In the genomic region with DNA sequence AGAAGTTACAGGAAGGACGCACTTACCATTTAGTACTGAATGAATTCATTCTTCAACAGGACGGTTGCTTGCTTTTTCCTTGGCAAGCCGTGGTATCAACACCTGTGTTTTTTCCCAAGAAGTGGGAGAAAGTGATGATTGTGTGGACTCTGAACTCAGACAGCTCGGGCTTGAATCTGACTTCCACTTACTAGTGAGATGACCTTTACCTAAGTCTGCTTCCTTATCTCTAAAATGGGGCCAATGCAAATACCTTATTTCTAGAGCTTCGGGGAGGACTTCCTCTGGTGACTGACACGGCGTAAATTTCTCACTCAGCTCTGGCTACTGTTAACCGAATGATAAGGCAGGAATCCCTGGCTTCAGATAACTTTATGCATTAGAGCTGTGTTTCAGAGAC, we compare ENCODE assay signal across 20 cellular contexts.
DNase-seq lines count a peak whose midpoint lies in the region; ATAC-seq and TF ChIP-seq lines count a peak whose summit lies in the region.
"Had no signal": no experiment of that assay in that cellular context is flagged by ENCODE, and none has a peak within 500 bp of the region (broad histone marks: within the 10 kb centered on the region; RNA-seq: fewer than 3 reads in every experiment).

No MANE protein-coding gene starts in this region.

- in situ Hi-C loops in brain microvascular endothelial cell (cut with HindIII; ENCODE audit: low pct_ligation_motif_present, low sequenced_read_pairs): no loop called here

- H3K27ac ChIP-seq in SJCRH30: peak overlapping the region; percentile 95
- H3K27ac ChIP-seq in duodenal mucosa (ENCODE audit: low read depth, low read length): no peak overlapping the region
- H3K27ac ChIP-seq in brain microvascular endothelial cell: no peak overlapping the region
- H3K27ac ChIP-seq in tibial nerve: no peak overlapping the region
- H3K27ac ChIP-seq: coronary artery had no signal

- peaks cover 8% of the 10 kb centered on the region for H3K27me3 Mint-ChIP-seq in activated CD8-positive, alpha-beta memory T cell treated with anti-CD3 and anti-CD28 coated beads, Interleukin-2, amount 10 ng/mL, durations not matched to agents 7 days and 5 days

- H3K4me3 Mint-ChIP-seq in activated CD8-positive, alpha-beta memory T cell treated with anti-CD3 and anti-CD28 coated beads, Interleukin-2, amount 10 ng/mL, durations not matched to agents 7 days and 5 days: no peak overlapping the region
- H3K4me3 Mint-ChIP-seq: nephron progenitor cell, T-cell had no signal

- H3K27me3 ChIP-seq in SJCRH30: no peaks in the 10 kb centered on the region
- H3K27me3 ChIP-seq in duodenal mucosa (ENCODE audit: control insufficient read depth in 1 of 2, insufficient read depth in 2 of 2, low read length in 2 of 2): no peaks in the 10 kb centered on the region
- H3K27me3 ChIP-seq in skeletal muscle satellite cell (ENCODE audit: control insufficient read depth, insufficient read depth, low read length): no peaks in the 10 kb centered on the region
- no peaks in the 10 kb centered on the region for H3K27me3 ChIP-seq in brain microvascular endothelial cell (replicated peaks)
- H3K27me3 ChIP-seq in tibial nerve: no peaks in the 10 kb centered on the region

- H3K36me3 Mint-ChIP-seq in activated CD8-positive, alpha-beta memory T cell treated with anti-CD3 and anti-CD28 coated beads, Interleukin-2, amount 10 ng/mL, durations not matched to agents 7 days and 5 days: no peaks in the 10 kb centered on the region
- H3K36me3 Mint-ChIP-seq: T-cell had no signal

- no peak for TF ChIP-seq POLR2A in tibial nerve (IDR thresholded peaks at IDR 0.05)

- 58 to 68% methylated on average over 8 of the region's 8 CpGs for WGBS in tibial nerve, 2 donors

- no peak for TF ChIP-seq EP300 in tibial nerve (IDR thresholded peaks at IDR 0.05)

- H3K4me1 Mint-ChIP-seq in activated CD8-positive, alpha-beta memory T cell treated with anti-CD3 and anti-CD28 coated beads, Interleukin-2, amount 10 ng/mL, durations not matched to agents 7 days and 5 days: peaks cover 7% of the 10 kb centered on the region

- H3K9me3 ChIP-seq in SJCRH30 (replicated peaks) (no peaks in the 10 kb centered on the region), duodenal mucosa (ENCODE audit: control insufficient read depth in 1 of 2, low read length in 2 of 2) (no peaks in the 10 kb centered on the region), skeletal muscle satellite cell (replicated peaks; ENCODE audit: low read length) (no peaks in the 10 kb centered on the region), tibial nerve (no peaks in the 10 kb centered on the region)

- H3K4me1 ChIP-seq in SJCRH30: peaks cover 57% of the 10 kb centered on the region
- peaks cover 0 to 10% of the 10 kb centered on the region in 2 donors for H3K4me1 ChIP-seq in duodenal mucosa (ENCODE audit: control insufficient read depth in 1 of 2, insufficient read depth in 2 of 2, low read length in 2 of 2)
- peaks cover 44% of the 10 kb centered on the region for H3K4me1 ChIP-seq in skeletal muscle satellite cell (ENCODE audit: control insufficient read depth, insufficient read depth, low read length)
- H3K4me1 ChIP-seq in tibial nerve: peaks cover 0 to 5% (median 0%) of the 10 kb centered on the region in 4 donors

- no peak for ATAC-seq in activated CD8-positive, alpha-beta memory T cell treated with anti-CD3 and anti-CD28 coated beads, Interleukin-2, amount 10 ng/mL, durations not matched to agents 7 days and 5 days
- ATAC-seq: stimulated activated naive CD8-positive, alpha-beta T cell treated with anti-CD3 and anti-CD28 coated beads, Interleukin-15, Interleukin-2, amounts not matched to agents 100 U/mL and 50 U/mL, for 24 hours; T-cell had no signal

- peak overlapping the region; percentile 1 for H3K4me2 ChIP-seq in skeletal muscle satellite cell (ENCODE audit: low read length)

- no peaks in the 10 kb centered on the region for H3K9me3 Mint-ChIP-seq in activated CD8-positive, alpha-beta memory T cell treated with anti-CD3 and anti-CD28 coated beads, Interleukin-2, amount 10 ng/mL, durations not matched to agents 7 days and 5 days (ENCODE audit: low read depth)
- H3K9me3 Mint-ChIP-seq: T-cell had no signal

- peak; percentile 5 for DNase-seq in activated CD8-positive, alpha-beta memory T cell treated with anti-CD3 and anti-CD28 coated beads, Interleukin-2, amount 10 ng/mL, durations not matched to agents 7 days and 5 days
- DNase-seq in activated CD8-positive, alpha-beta memory T cell treated with anti-CD3 and anti-CD28 coated beads, Interleukin-2, amount 50 U/mL, for 48 hours: no peak
- DNase-seq in SJCRH30 (no peak), brain microvascular endothelial cell (no peak), Kasumi-1 (lab: John Stamatoyannopoulos, UW) (no peak), tibial nerve (ENCODE audit: low spot score in 2 of 2) (no peak)
- DNase-seq: activated CD4-positive, CD25-positive, alpha-beta regulatory T cell; activated gamma-delta T cell; anterior cingulate cortex; hypothalamus; kidney; MM.1S; NCI-H1930; nephron progenitor cell; stimulated activated naive CD8-positive, alpha-beta T cell treated with anti-CD3 and anti-CD28 coated beads, Interleukin-15, Interleukin-2, amounts not matched to agents 100 U/mL and 50 U/mL, for 24 hours; T-cell; trophoblast cell had no signal

- no peak overlapping the region for H3K9ac ChIP-seq in duodenal mucosa (ENCODE audit: low read depth in 1 of 2, low read length in 2 of 2)
- no peak overlapping the region for H3K9ac ChIP-seq in skeletal muscle satellite cell (ENCODE audit: low read depth, low read length)

- TF ChIP-seq CTCF in brain microvascular endothelial cell (IDR thresholded peaks at IDR 0.05; ENCODE audit: low read depth, low read length, missing control alignments) (no peak), tibial nerve (IDR thresholded peaks at IDR 0.05) (no peak)

- H3K36me3 ChIP-seq in SJCRH30: no peaks in the 10 kb centered on the region
- no peaks in the 10 kb centered on the region for H3K36me3 ChIP-seq in duodenal mucosa (ENCODE audit: control insufficient read depth in 1 of 2, insufficient read depth in 2 of 2, low read length in 2 of 2)
- H3K36me3 ChIP-seq in skeletal muscle satellite cell (ENCODE audit: insufficient read depth, low read length): no peaks in the 10 kb centered on the region
- H3K36me3 ChIP-seq in brain microvascular endothelial cell (replicated peaks): no peaks in the 10 kb centered on the region
- no peaks in the 10 kb centered on the region for H3K36me3 ChIP-seq in tibial nerve

- H3K4me3 ChIP-seq in SJCRH30 (peak overlapping the region; percentile 0; the same call in 1 of the 2 replicates), duodenal mucosa (ENCODE audit: low read depth in 1 of 2, low read length in 2 of 2) (peak overlapping the region; percentile 18 to 47), skeletal muscle satellite cell (ENCODE audit: low read length) (no peak overlapping the region), brain microvascular endothelial cell (ENCODE audit: low read depth, low read length) (no peak overlapping the region), tibial nerve (no peak overlapping the region)
- H3K4me3 ChIP-seq: coronary artery had no signal

- H3K27ac Mint-ChIP-seq in activated CD8-positive, alpha-beta memory T cell treated with anti-CD3 and anti-CD28 coated beads, Interleukin-2, amount 10 ng/mL, durations not matched to agents 7 days and 5 days: no peak overlapping the region
- H3K27ac Mint-ChIP-seq: T-cell had no signal

- CTCF ChIA-PET in activated CD8-positive, alpha-beta memory T cell treated with anti-CD3 and anti-CD28 coated beads, Interleukin-2, amount 10 ng/mL, durations not matched to agents 7 days and 5 days (lab: Charles Lee): interaction anchor here (1.0 to 1.5 kb wide), 2 partner anchors 22 to 29 kb away, joined by 3 to 4 read pairs; no protein-coding TSS in a partner anchor

Comparison
In these comparisons a context has a peak if more than half of its experiments do, and no peak if none do; other contexts are left out.
1. H3K4me3 ChIP-seq: peak in SJCRH30 (single experiment) and duodenal mucosa (2 of 2); none in skeletal muscle satellite cell (single experiment), brain microvascular endothelial cell (single experiment) and tibial nerve (0 of 4).